In the genomic region with DNA sequence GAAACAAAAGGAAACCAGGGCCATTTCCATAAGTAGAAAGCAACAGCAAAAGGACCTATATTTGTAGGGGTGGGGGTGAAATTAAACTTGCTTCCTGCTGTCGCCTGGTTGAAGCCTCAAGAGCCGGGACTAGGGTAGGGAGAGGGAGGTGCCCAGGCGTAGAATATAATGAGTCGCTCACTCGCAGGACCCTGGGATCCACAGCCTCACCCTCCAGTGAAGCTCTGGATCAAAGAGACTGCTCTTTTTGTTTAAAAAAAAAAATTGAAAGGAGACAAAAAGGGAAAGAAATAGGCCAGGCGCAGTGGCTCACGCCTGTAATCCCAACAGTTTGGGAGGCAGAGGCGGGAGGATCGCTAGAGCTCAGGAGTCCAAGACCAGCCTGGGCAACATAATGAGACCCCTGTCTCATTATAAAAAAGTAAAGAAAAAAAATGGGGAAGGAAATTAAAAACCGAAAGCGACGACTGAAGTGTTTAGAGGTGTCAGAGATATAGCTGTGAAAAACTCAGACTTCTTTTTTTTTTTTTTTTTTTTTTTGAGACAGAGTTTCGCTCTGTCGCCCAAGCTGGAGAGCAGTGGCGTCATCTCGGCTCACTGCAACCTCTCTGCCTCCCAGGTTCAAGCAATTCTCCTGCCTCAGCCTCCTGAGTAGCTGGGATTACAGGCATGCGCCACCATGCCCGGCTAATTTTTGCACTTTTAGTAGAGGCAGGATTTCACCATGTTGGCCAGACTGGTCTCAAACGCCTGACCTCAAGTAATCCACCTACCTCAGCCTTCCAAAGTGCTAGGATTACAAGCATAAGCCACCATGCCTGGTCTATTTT, we compare ENCODE assay signal across 8 cellular contexts. TPM values are rescaled to one million over a fixed set of nuclear protein-coding genes. Genes with fewer than 3 reads are reported as not detected.
DNase-seq lines count a peak whose midpoint lies in the region; ATAC-seq, FAIRE-seq and TF ChIP-seq lines count a peak whose summit lies in the region.
"Had no signal": no experiment of that assay in that cellular context is flagged by ENCODE, and none has a peak within 500 bp of the region (broad histone marks: within the 10 kb centered on the region; RNA-seq: fewer than 3 reads in every experiment).

No MANE protein-coding gene starts in this region.

- TF ChIP-seq POLR2A in suprapubic skin (IDR thresholded peaks at IDR 0.05) = no peak

- intact Hi-C loops in kidney (cut with DNase I) = no loop called here

- H3K4me3 ChIP-seq in Karpas-422 (ENCODE audit: low read length) (no peak overlapping the region), kidney (ENCODE audit: low read length in 2 of 2) (no peak overlapping the region), suprapubic skin (no peak overlapping the region)

- no peaks in the 10 kb centered on the region for H3K9me3 ChIP-seq in Karpas-422 (ENCODE audit: low read length)
- no peaks in the 10 kb centered on the region for H3K9me3 ChIP-seq in kidney (ENCODE audit: control insufficient read depth in 1 of 2, low read length in 2 of 2)
- H3K9me3 ChIP-seq in suprapubic skin = no peaks in the 10 kb centered on the region

- FAIRE-seq in kidney (lab: Jason Lieb, UNC) (no peak), frontal cortex (lab: Jason Lieb, UNC) (no peak)
- FAIRE-seq: bronchial epithelial cell had no signal

- H3K9me2 ChIP-seq in Karpas-422 (replicated peaks; ENCODE audit: insufficient read depth, low read length) = no peaks in the 10 kb centered on the region

- peak overlapping the region; percentile 36 for H3K4me2 ChIP-seq in Karpas-422 (ENCODE audit: low read depth, low read length, poor library complexity, severe bottlenecking)

- DNase-seq in Karpas-422 (peak; percentile 77), kidney (no peak), suprapubic skin (ENCODE audit: low spot score in 2 of 2) (no peak), frontal cortex (ENCODE audit: low spot score in 2 of 2) (no peak), NCI-H510A treated with DMSO at 0.1 percent for 48 hours (lab: John Stamatoyannopoulos, UW) (no peak)
- peak; percentile 58 for DNase-seq in activated CD4-positive, alpha-beta T cell treated with anti-CD3 and anti-CD28 coated beads, Interleukin-2, amount 50 U/mL, for 1 hour

- H3K36me3 ChIP-seq in Karpas-422 (ENCODE audit: insufficient read depth, low read length) = no peaks in the 10 kb centered on the region
- H3K36me3 ChIP-seq in kidney (ENCODE audit: control insufficient read depth in 1 of 2, insufficient read depth in 2 of 2, low read length in 2 of 2) = no peaks in the 10 kb centered on the region
- no peaks in the 10 kb centered on the region for H3K36me3 ChIP-seq in suprapubic skin

- no peak for TF ChIP-seq EP300 in suprapubic skin (IDR thresholded peaks at IDR 0.05)

- no peaks in the 10 kb centered on the region for H3K27me3 ChIP-seq in Karpas-422 (ENCODE audit: low read length)
- H3K27me3 ChIP-seq in suprapubic skin = no peaks in the 10 kb centered on the region

- no peak for ATAC-seq in esophagus mucosa

- TF ChIP-seq CTCF in kidney (IDR thresholded peaks at IDR 0.05; ENCODE audit: borderline replicate concordance, extremely low read depth, insufficient read depth) (no peak), suprapubic skin (IDR thresholded peaks at IDR 0.05) (no peak)

- no peak overlapping the region for H3K9ac ChIP-seq in Karpas-422 (ENCODE audit: low read length)
- peak overlapping the region in 1 of 2 donors; percentile 26 for H3K9ac ChIP-seq in kidney (ENCODE audit: low read length in 2 of 2)

- H3K4me1 ChIP-seq in Karpas-422 (ENCODE audit: low read length) (peaks cover 27% of the 10 kb centered on the region), kidney (ENCODE audit: control insufficient read depth in 1 of 2, insufficient read depth in 1 of 2, low read depth in 1 of 2, low read length in 2 of 2) (peaks cover 0 to 6% of the 10 kb centered on the region in 2 donors), suprapubic skin (peaks cover 24% of the 10 kb centered on the region)

- H3K27ac ChIP-seq in Karpas-422 (ENCODE audit: low read length) (no peak overlapping the region; the same call in 1 of the 2 replicates), kidney (ENCODE audit: low read depth in 2 of 2, low read length in 2 of 2) (peak overlapping the region; percentile 51 to 72), suprapubic skin (peak overlapping the region; percentile 69)

- H3K79me2 ChIP-seq in Karpas-422 (ENCODE audit: low read length) = no peaks in the 10 kb centered on the region

- no peak overlapping the region for H2AFZ ChIP-seq in Karpas-422 (ENCODE audit: low read length)

- no peaks in the 10 kb centered on the region for H4K20me1 ChIP-seq in Karpas-422 (ENCODE audit: insufficient read depth, low read depth, low read length)

- WGBS in suprapubic skin = 61% methylated on average over 19 of the region's 19 CpGs

RNA-seq across cellular contexts. Expression of gene ADGRE5, which starts 10.9 kb away (rescaled TPM):
- not detected in 2 replicates for total RNA-seq in Karpas-422 (2014; rRNA removed; shearing (Covaris generic); ENCODE audit: low replicate concordance)
- total RNA-seq in kidney (100 TPM), suprapubic skin (10 to 100 TPM in 3 of 4 donors, 1 to 10 TPM in 1; 5.1 to 24.2 (median 11.5) TPM), frontal cortex (0.82 TPM), esophagus mucosa (4.8 TPM)
- 16.0 TPM for polyA plus RNA-seq in kidney (ENCODE audit: insufficient read depth, low read depth, low replicate concordance)

RNA-seq across cellular contexts. Expression of gene DDX39A, which starts 48.8 kb away (rescaled TPM):
- total RNA-seq in Karpas-422 (2014; rRNA removed; shearing (Covaris generic); ENCODE audit: low replicate concordance) = 92.4 and 151 TPM in 2 replicates
- total RNA-seq in kidney (53.8 TPM), suprapubic skin (100 to 1,000 TPM in 3 of 4 donors, 10 to 100 TPM in 1; 80.9 to 149 (median 111) TPM), frontal cortex (29.8 TPM), esophagus mucosa (59.6 TPM)
- 35.6 TPM for polyA plus RNA-seq in kidney (ENCODE audit: insufficient read depth, low read depth, low replicate concordance)

Comparison
In these comparisons a context has a peak if more than half of its experiments do, and no peak if none do; other contexts are left out.
1. DNase-seq: peak in Karpas-422 (single experiment) and activated CD4-positive, alpha-beta T cell treated with anti-CD3 and anti-CD28 coated beads, Interleukin-2, amount 50 U/mL, for 1 hour (single experiment); none in kidney (single experiment), suprapubic skin (0 of 2), frontal cortex (0 of 2) and NCI-H510A treated with DMSO at 0.1 percent for 48 hours (single experiment).